1 cellular context compared by ENCODE assay signal in genomic region chr6:54716869-54717268, GRCh38.
TF ChIP-seq lines count a peak whose summit lies in the region.

No MANE protein-coding gene starts in this region.

TF ChIP-seq in GM23338, 12 proteins besides CTCF, POLR2A, EP300 and RAD21 (continued from another document):
- TF ChIP-seq ZNF114 (CRISPR knock-in tag; IDR thresholded peaks at IDR 0.05), result no peak
- TF ChIP-seq EZH2 (IDR thresholded peaks at IDR 0.05; ENCODE audit: low read depth, unreplicated experiment), result no peak
